In genomic region chr10:69768386-69768785, GRCh38 we compare ENCODE assay signal across 16 cellular contexts.
"Had no signal": no experiment of that assay in that cellular context is flagged by ENCODE, and none has a peak within 500 bp of the region (broad histone marks: within the 10 kb centered on the region; RNA-seq: fewer than 3 reads in every experiment).

No MANE protein-coding gene starts in this region.

- H3K4me3 ChIP-seq: gastrocnemius medialis, heart right ventricle, pancreas, spleen, tibial nerve, uterus had no signal

- H3K4me1 ChIP-seq: gastrocnemius medialis, pancreas, spleen, tibial nerve, uterus had no signal

- H3K27ac Mint-ChIP-seq: activated CD4-positive, alpha-beta T cell treated with anti-CD3 and anti-CD28 coated beads for 36 hours; activated naive CD8-positive, alpha-beta T cell; activated T-helper 1 cell treated with anti-CD3 and anti-CD28 coated beads, Interleukin-12 subunit alpha, Interleukin-12 subunit beta, Interleukin-2, Interleukin-4 antibody, amounts not matched to agents 30 ng/mL and 10 ng/mL and 1 ng/mL, durations not matched to agents 14 hours and 24 hours and 36 hours; stimulated activated naive B cell treated with anti-CD40 and anti-IgM and Interleukin-4, amounts not matched to agents 10 μg/mL and 1 μg/mL and 100 μg/mL, for 72 hours; WTC11 had no signal

- H3K9me3 ChIP-seq: gastrocnemius medialis, pancreas, uterus had no signal

- H3K27me3 ChIP-seq: pancreas, tibial nerve, uterus had no signal

- H3K27ac ChIP-seq: gastrocnemius medialis, heart right ventricle, spleen, tibial nerve, uterus had no signal

- DNase-seq: activated CD4-positive, alpha-beta T cell treated with anti-CD3 and anti-CD28 coated beads for 36 hours; activated CD4-positive, alpha-beta T cell treated with anti-CD3 and anti-CD28 coated beads, Interleukin-2, amount 50 U/mL, for 48 hours; central memory CD4-positive, alpha-beta T cell; effector CD4-positive, alpha-beta T cell; gastrocnemius medialis; heart right ventricle; left ventricle myocardium superior; pancreas; spleen; stimulated activated CD4-positive, alpha-beta T cell treated with anti-CD3 and anti-CD28 coated beads, Interleukin-4, amount 100 ng/mL, for 4 hours; stimulated activated naive B cell treated with anti-CD40 and anti-IgM and Interleukin-4, amounts not matched to agents 10 μg/mL and 1 μg/mL and 100 μg/mL, for 72 hours; uterus had no signal

- H3K4me1 Mint-ChIP-seq: activated CD4-positive, alpha-beta T cell treated with anti-CD3 and anti-CD28 coated beads for 36 hours had no signal

- H3K9me3 Mint-ChIP-seq: activated T-helper 1 cell treated with anti-CD3 and anti-CD28 coated beads, Interleukin-12 subunit alpha, Interleukin-12 subunit beta, Interleukin-2, Interleukin-4 antibody, amounts not matched to agents 30 ng/mL and 10 ng/mL and 1 ng/mL, durations not matched to agents 14 hours and 24 hours and 36 hours had no signal

- H3K36me3 ChIP-seq: gastrocnemius medialis, heart right ventricle, pancreas, spleen, tibial nerve, uterus had no signal

- H3K4me3 Mint-ChIP-seq: activated CD4-positive, alpha-beta T cell treated with anti-CD3 and anti-CD28 coated beads for 36 hours; activated naive CD8-positive, alpha-beta T cell; activated T-helper 1 cell treated with anti-CD3 and anti-CD28 coated beads, Interleukin-12 subunit alpha, Interleukin-12 subunit beta, Interleukin-2, Interleukin-4 antibody, amounts not matched to agents 30 ng/mL and 10 ng/mL and 1 ng/mL, durations not matched to agents 14 hours and 24 hours and 36 hours; stimulated activated naive B cell treated with anti-CD40 and anti-IgM and Interleukin-4, amounts not matched to agents 10 μg/mL and 1 μg/mL and 100 μg/mL, for 72 hours; WTC11 had no signal

- FAIRE-seq: pancreas had no signal

- H3K36me3 Mint-ChIP-seq: activated naive CD8-positive, alpha-beta T cell; stimulated activated naive B cell treated with anti-CD40 and anti-IgM and Interleukin-4, amounts not matched to agents 10 μg/mL and 1 μg/mL and 100 μg/mL, for 72 hours; WTC11 had no signal
